8 cellular contexts compared by ENCODE assay signal in the genomic region with DNA sequence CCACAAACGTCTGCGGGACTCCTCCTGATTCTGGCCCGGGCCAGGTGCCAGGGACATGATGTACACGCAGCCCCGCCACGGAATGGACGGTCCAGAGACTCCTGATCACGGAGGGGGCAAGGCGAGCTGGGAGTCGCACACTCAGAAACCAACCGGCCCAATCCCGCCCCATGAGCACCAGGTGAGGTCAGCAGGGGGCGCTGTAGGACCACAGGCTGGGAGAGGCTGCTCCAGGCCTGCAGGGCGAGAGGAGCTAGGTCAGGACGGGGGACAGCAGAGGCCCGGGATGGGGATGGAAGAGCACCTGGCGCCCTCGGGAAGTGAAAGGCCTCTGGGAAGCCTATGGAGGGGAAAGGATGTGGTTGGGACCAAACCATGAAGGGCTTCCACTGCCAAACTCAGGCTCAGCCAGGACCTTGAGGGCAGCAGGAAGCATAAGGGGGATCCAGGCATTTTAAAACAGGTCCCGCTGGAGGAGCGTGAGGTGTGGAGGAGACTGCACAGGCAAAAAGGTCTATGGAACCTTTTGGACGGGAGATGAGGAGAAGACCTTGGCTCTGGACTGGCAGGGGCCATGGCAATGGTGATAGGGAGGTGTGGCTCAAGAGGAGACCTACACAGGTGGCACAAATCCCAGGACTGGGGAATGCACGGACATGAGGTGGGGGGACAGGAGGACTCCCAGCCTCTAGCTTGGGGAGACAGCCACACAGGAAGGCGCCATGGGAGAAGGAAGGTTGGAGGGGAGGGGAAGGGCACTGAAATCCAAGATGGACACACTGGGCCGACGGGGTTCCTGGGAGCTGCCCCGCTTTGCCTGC.
DNase-seq lines count a peak whose midpoint lies in the region; ATAC-seq and TF ChIP-seq lines count a peak whose summit lies in the region.

No MANE protein-coding gene starts in this region.

- BruUV-seq in PC-3 (replicated peaks; lab: Mats Ljungman, UMichigan), result no TSS peak

- H3K27ac ChIP-seq in CD8-positive, alpha-beta memory T cell (ENCODE audit: low read depth, low read length), result no peak overlapping the region
- no peak overlapping the region for H3K27ac ChIP-seq in PC-3 (ENCODE audit: low read length)
- no peak overlapping the region for H3K27ac ChIP-seq in thoracic aorta

- DNase-seq in CD8-positive, alpha-beta memory T cell, result peak; percentile 42 to 75 (median 57)
- DNase-seq in HuH-7 (ENCODE audit: low spot score) (peak; percentile 86), PC-3 (peak; percentile 81), fibroblast of the conjunctiva (ENCODE audit: low read depth) (peak; percentile 38), occipital lobe (lab: John Stamatoyannopoulos, UW) (peak; percentile 37), thoracic aorta (ENCODE audit: low spot score) (peak; percentile 8)
- peak; percentile 79 to 83 for DNase-seq in activated T-cell treated with anti-CD3 and anti-CD28 coated beads, Interleukin-2, amount 50 U/mL, for 72 hours

- no peaks in the 10 kb centered on the region for H3F3A ChIP-seq in PC-3 (ENCODE audit: low read length, unreplicated experiment)

- CTCF ChIA-PET in CD8-positive, alpha-beta memory T cell (lab: Charles Lee), result interaction anchor here (1.0 to 6.4 kb wide), 8 partner anchors 9 to 311 kb away, joined by 3 to 72 read pairs (median 6); no protein-coding TSS in a partner anchor
- CTCF ChIA-PET in PC-3 (lab: Charles Lee), result interaction anchor here (0.5 to 1.1 kb wide), 6 partner anchors 26 to 310 kb away, joined by 3 to 14 read pairs (median 4); no protein-coding TSS in a partner anchor

- H3K36me3 ChIP-seq in CD8-positive, alpha-beta memory T cell (ENCODE audit: insufficient read depth, low read length), result no peaks in the 10 kb centered on the region
- H3K36me3 ChIP-seq in PC-3 (ENCODE audit: low read depth, low read length), result no peaks in the 10 kb centered on the region
- peaks cover 4% of the 10 kb centered on the region for H3K36me3 ChIP-seq in thoracic aorta

- no peak overlapping the region for H2AFZ ChIP-seq in PC-3 (ENCODE audit: low read length)

- POLR2A ChIA-PET in CD8-positive, alpha-beta memory T cell (lab: Charles Lee), result no interaction called here
- POLR2A ChIA-PET in PC-3 (lab: Charles Lee; ENCODE audit: unreplicated experiment), result no interaction called here

- H4K20me1 ChIP-seq in PC-3 (ENCODE audit: low read length), result no peaks in the 10 kb centered on the region

- H3K27ac Mint-ChIP-seq in CD8-positive, alpha-beta memory T cell, result peak overlapping the region in 1 of 8 donors; percentile 47
- H3K27ac Mint-ChIP-seq in activated T-cell treated with anti-CD3 and anti-CD28 coated beads, Interleukin-2, amount 50 U/mL, for 72 hours, result no peak overlapping the region

- no peak overlapping the region for H3K4me3 ChIP-seq in CD8-positive, alpha-beta memory T cell (ENCODE audit: low read length)
- H3K4me3 ChIP-seq in PC-3 (ENCODE audit: low read length) (no peak overlapping the region), thoracic aorta (no peak overlapping the region)

- H3K9me2 ChIP-seq in PC-3 (replicated peaks; ENCODE audit: low read length), result no peaks in the 10 kb centered on the region

- H3K36me3 Mint-ChIP-seq in CD8-positive, alpha-beta memory T cell, result peaks cover 0 to 22% (median 0%) of the 10 kb centered on the region in 3 donors
- no peaks in the 10 kb centered on the region for H3K36me3 Mint-ChIP-seq in activated T-cell treated with anti-CD3 and anti-CD28 coated beads, Interleukin-2, amount 50 U/mL, for 72 hours (ENCODE audit: insufficient read depth in 2 of 2)

- TF ChIP-seq CTCF in PC-3 (conservative IDR thresholded peaks at IDR 0.05; ENCODE audit: low read depth, low read length), result peak; percentile 84
- TF ChIP-seq CTCF in thoracic aorta (IDR thresholded peaks at IDR 0.05), result peak; percentile 76

- H3K9ac ChIP-seq in PC-3 (ENCODE audit: low read length), result no peak overlapping the region

- H3K4me2 ChIP-seq in PC-3 (ENCODE audit: low read length), result no peak overlapping the region

- no peaks in the 10 kb centered on the region for H3K79me2 ChIP-seq in PC-3 (ENCODE audit: low read length)

- intact Hi-C loops in PC-3 (cut with micrococcal nuclease), result loop anchor here (1.0 kb wide), 2 partner anchors 232 to 310 kb away; no protein-coding TSS in a partner anchor

- no peaks in the 10 kb centered on the region for H3K9me3 Mint-ChIP-seq in CD8-positive, alpha-beta memory T cell
- no peaks in the 10 kb centered on the region for H3K9me3 Mint-ChIP-seq in activated T-cell treated with anti-CD3 and anti-CD28 coated beads, Interleukin-2, amount 50 U/mL, for 72 hours

- ATAC-seq in GM19455 (IDR thresholded peaks at IDR 0.05; ENCODE audit: unreplicated experiment) (peak; percentile 93), PC-3 (peak; percentile 95), thoracic aorta (ENCODE audit: insufficient number of reproducible peaks, low FRiP score, low read depth) (no peak)
- peak; percentile 65 to 70 for ATAC-seq in activated T-cell treated with anti-CD3 and anti-CD28 coated beads, Interleukin-2, amount 50 U/mL, for 72 hours (replicated peaks in 1 of 2)

- no peaks in the 10 kb centered on the region for H3K4me1 ChIP-seq in CD8-positive, alpha-beta memory T cell (ENCODE audit: insufficient read depth, low read length)
- H3K4me1 ChIP-seq in PC-3 (ENCODE audit: insufficient read depth, low read length) (peaks cover 1% of the 10 kb centered on the region; the same call in 1 of the 2 replicates), thoracic aorta (ENCODE audit: control insufficient read depth in 1 of 2, low read depth in 2 of 2) (no peaks in the 10 kb centered on the region)

- H3K27me3 ChIP-seq in CD8-positive, alpha-beta memory T cell (ENCODE audit: insufficient read depth, low read length, poor library complexity, severe bottlenecking), result no peaks in the 10 kb centered on the region
- H3K27me3 ChIP-seq in PC-3 (ENCODE audit: low read length), result no peaks in the 10 kb centered on the region
- no peaks in the 10 kb centered on the region for H3K27me3 ChIP-seq in thoracic aorta (replicated peaks; ENCODE audit: insufficient read depth)

- no peaks in the 10 kb centered on the region for H3K9me3 ChIP-seq in CD8-positive, alpha-beta memory T cell (ENCODE audit: low read length)
- H3K9me3 ChIP-seq in PC-3 (ENCODE audit: low read length) (no peaks in the 10 kb centered on the region), thoracic aorta (no peaks in the 10 kb centered on the region)

- no peaks in the 10 kb centered on the region for H3K4me1 Mint-ChIP-seq in CD8-positive, alpha-beta memory T cell
- peaks cover 5% of the 10 kb centered on the region for H3K4me1 Mint-ChIP-seq in activated T-cell treated with anti-CD3 and anti-CD28 coated beads, Interleukin-2, amount 50 U/mL, for 72 hours (ENCODE audit: low read depth)

- H3K27me3 Mint-ChIP-seq in CD8-positive, alpha-beta memory T cell, result peaks cover 0 to 2% of the 10 kb centered on the region in 2 donors
- H3K27me3 Mint-ChIP-seq in activated T-cell treated with anti-CD3 and anti-CD28 coated beads, Interleukin-2, amount 50 U/mL, for 72 hours (ENCODE audit: low read depth), result no peaks in the 10 kb centered on the region

- H3K4me3 Mint-ChIP-seq in CD8-positive, alpha-beta memory T cell, result no peak overlapping the region
- no peak overlapping the region for H3K4me3 Mint-ChIP-seq in activated T-cell treated with anti-CD3 and anti-CD28 coated beads, Interleukin-2, amount 50 U/mL, for 72 hours

Comparison
In these comparisons a context has a peak if more than half of its experiments do, and no peak if none do; other contexts are left out.
1. DNase-seq: peak in every context shown above with its lines; median percentile 86 in HuH-7; 81 in PC-3; 81 in activated T-cell treated with anti-CD3 and anti-CD28 coated beads, Interleukin-2, amount 50 U/mL, for 72 hours; 57 in CD8-positive, alpha-beta memory T cell; 38 in fibroblast of the conjunctiva; 37 in occipital lobe; 8 in thoracic aorta.